In genomic region chr10:1706256-1706655, GRCh38 we compare ENCODE assay signal across 29 cellular contexts. TPM values are rescaled to one million over a fixed set of nuclear protein-coding genes. Genes with fewer than 3 reads are reported as not detected.
"Had no signal": no experiment of that assay in that cellular context is flagged by ENCODE, and none has a peak within 500 bp of the region (broad histone marks: within the 10 kb centered on the region; RNA-seq: fewer than 3 reads in every experiment).

No MANE protein-coding gene starts in this region.

- H3K36me3 ChIP-seq: MG63 had no signal

- H3K27ac ChIP-seq: PC-9, RWPE1 had no signal

- DNase-seq: activated CD4-positive, alpha-beta T cell treated with anti-CD3 and anti-CD28 coated beads, Interleukin-2, amount 10 ng/mL, durations not matched to agents 24 days and 14 days; activated CD4-positive, alpha-beta T cell treated with anti-CD3 and anti-CD28 coated beads, Interleukin-2, amount 50 U/mL, for 4 hours; activated gamma-delta T cell; activated naive CD4-positive, alpha-beta T cell treated with Interleukin-2 at 50 U/mL for 16 hours; activated T-cell treated with anti-CD3 and anti-CD28 coated beads, Interleukin-2, amount 50 U/mL, for 1 hour; anterior cingulate cortex; MG63; NCI-H1048; NCI-H1105 treated with DMSO at 0.1 percent for 48 hours; NCI-H1436; NCI-H1694 treated with DMSO at 0.1 percent for 48 hours; NCI-H2029; NCI-H2107; NCI-H2171; NCI-H510A; NCI-H526; NCI-H748 treated with DMSO at 0.1 percent for 48 hours; NK-92 treated with Interleukin-12 subunit alpha and Interleukin-12 subunit beta, amount 100 ng/mL, for 24 hours; PC-9 had no signal

- H3K4me2 ChIP-seq: PC-9 had no signal

- H3K27me3 ChIP-seq: MG63 had no signal

- H3K4me3 ChIP-seq: MG63, PC-9 had no signal

- H3K27ac Mint-ChIP-seq: activated CD4-positive, alpha-beta T cell treated with anti-CD3 and anti-CD28 coated beads, Interleukin-2, amount 10 ng/mL, durations not matched to agents 24 days and 14 days; activated CD8-positive, alpha-beta T cell treated with anti-CD3 and anti-CD28 coated beads for 36 hours; activated naive CD4-positive, alpha-beta T cell treated with anti-CD3 and anti-CD28 coated beads, Interleukin-2, amount 50 U/mL, for 24 hours; activated T-helper 2 cell treated with anti-CD3 and anti-CD28 coated beads, Interferon-gamma antibody, Interleukin-2, Interleukin-4, amounts not matched to agents 10 μg/mL and 5 μg/mL and 100 μg/mL, durations not matched to agents 14 hours and 24 hours and 36 hours; brain had no signal

- H2AFZ ChIP-seq: PC-9 had no signal

- ATAC-seq: Right ventricle myocardium inferior had no signal

- H3K4me3 Mint-ChIP-seq: activated CD4-positive, alpha-beta T cell treated with anti-CD3 and anti-CD28 coated beads, Interleukin-2, amount 10 ng/mL, durations not matched to agents 24 days and 14 days; activated CD8-positive, alpha-beta T cell treated with anti-CD3 and anti-CD28 coated beads for 36 hours; activated T-cell treated with anti-CD3 and anti-CD28 coated beads, Interleukin-2, amount 50 U/mL, for 72 hours; brain had no signal

- H3K9me3 ChIP-seq: MG63 had no signal

RNA-seq across cellular contexts. Expression of gene ADARB2, which starts 31.1 kb away (rescaled TPM):
- total RNA-seq: activated CD4-positive, alpha-beta T cell treated with anti-CD3 and anti-CD28 coated beads, Interleukin-2, amount 10 ng/mL, durations not matched to agents 24 days and 14 days; activated CD8-positive, alpha-beta memory T cell treated with anti-CD3 and anti-CD28 coated beads for 36 hours; bronchial epithelial cell; PC-9; T-helper 2 cell treated with Interferon-gamma antibody and Interleukin-4, amounts not matched to agents 100 ng/mL and 5 ng/mL, for 36 hours had no signal
